ENCODE assay signal across 8 cellular contexts in the genomic region with DNA sequence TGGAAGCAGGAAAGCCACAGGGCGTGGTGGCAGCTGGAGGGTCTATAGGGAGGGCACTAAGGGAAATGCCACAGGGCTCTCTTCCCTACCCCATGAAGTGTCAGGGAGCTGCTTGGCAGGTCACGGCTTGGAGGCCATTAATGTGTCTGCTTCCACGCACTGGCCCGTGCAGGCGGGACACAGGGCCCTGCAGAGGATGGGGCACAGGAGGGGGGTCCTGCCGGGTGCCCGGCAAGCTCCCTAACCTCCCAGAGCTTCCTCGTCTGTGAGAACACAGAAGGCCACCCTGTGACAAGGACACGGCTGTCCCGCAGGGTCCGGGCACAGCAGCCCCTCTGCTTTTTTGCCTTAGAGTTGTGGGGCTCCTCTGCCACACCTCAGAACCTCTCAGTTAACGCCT.
"Had no signal": no experiment of that assay in that cellular context is flagged by ENCODE, and none has a peak within 500 bp of the region (broad histone marks: within the 10 kb centered on the region; RNA-seq: fewer than 3 reads in every experiment).

No MANE protein-coding gene starts in this region.

- H3K4me3 ChIP-seq: GM23248 had no signal

- H3K4me2 ChIP-seq: KMS-11 had no signal

- H3K27ac ChIP-seq: GM23248, KMS-11 had no signal

- DNase-seq: GM23248, GOT3, H9, HCEC 1CT, HFFc6, KBM-7 had no signal

- H2AFZ ChIP-seq: GM23248 had no signal

- H3K9ac ChIP-seq: GM23248, KMS-11 had no signal

- ATAC-seq: HepG2 had no signal
